Comparison of ENCODE assay signal across 15 cellular contexts in the genomic region with DNA sequence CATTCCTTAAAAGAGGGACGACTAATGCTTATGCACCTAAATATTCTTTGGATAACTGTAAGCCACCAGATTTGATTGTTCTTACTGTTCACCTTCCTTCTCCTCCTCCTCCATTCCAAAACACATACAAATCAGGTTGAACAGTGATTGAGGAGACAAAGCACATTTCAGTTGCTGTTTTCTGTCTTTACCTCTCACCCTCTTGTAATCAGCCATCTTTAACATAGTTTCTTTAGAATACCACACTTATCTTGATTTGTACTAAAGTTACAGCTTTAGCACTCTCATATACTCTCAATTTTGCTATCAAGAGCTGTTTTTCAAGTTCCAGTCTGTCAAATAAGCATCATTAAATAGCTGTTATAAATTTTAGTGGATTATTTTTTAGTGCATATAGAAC.
"Had no signal": no experiment of that assay in that cellular context is flagged by ENCODE, and none has a peak within 500 bp of the region (broad histone marks: within the 10 kb centered on the region; RNA-seq: fewer than 3 reads in every experiment).

No MANE protein-coding gene starts in this region.

- H3K9me3 ChIP-seq: testis, tibial nerve, upper lobe of right lung, vagina had no signal

- ATAC-seq: foreskin keratinocyte; stimulated activated naive B cell treated with anti-CD40 and anti-IgM and Interleukin-4, amounts not matched to agents 10 μg/mL and 1 μg/mL and 100 μg/mL, for 72 hours; stimulated activated naive CD8-positive, alpha-beta T cell treated with anti-CD3 and anti-CD28 coated beads, Interleukin-15, amount 100 ng/mL, for 72 hours had no signal

- H3K4me3 ChIP-seq: testis, tibial nerve, upper lobe of right lung, vagina had no signal

- DNase-seq: effector CD4-positive, alpha-beta T cell; endodermal cell; foreskin keratinocyte; hippocampal formation; kidney glomerular epithelial cell; nephron progenitor cell; stimulated activated CD4-positive, alpha-beta T cell treated with anti-CD3 and anti-CD28 coated beads, Interleukin-2, amount 100 ng/mL, for 24 hours; stimulated activated CD4-positive, alpha-beta T cell treated with anti-CD3 and anti-CD28 coated beads, Interleukin-4, amount 100 ng/mL, for 4 hours; stimulated activated naive B cell treated with anti-CD40 and anti-IgM and Interleukin-4, amounts not matched to agents 10 μg/mL and 1 μg/mL and 100 μg/mL, for 72 hours; stimulated activated naive CD8-positive, alpha-beta T cell treated with anti-CD3 and anti-CD28 coated beads, Interleukin-15, amount 100 ng/mL, for 72 hours; testis; upper lobe of right lung had no signal

- H3K27me3 Mint-ChIP-seq: naive thymus-derived CD4-positive, alpha-beta T cell; stimulated activated naive B cell treated with anti-CD40 and anti-IgM and Interleukin-4, amounts not matched to agents 10 μg/mL and 1 μg/mL and 100 μg/mL, for 72 hours; stimulated activated naive CD8-positive, alpha-beta T cell treated with anti-CD3 and anti-CD28 coated beads, Interleukin-15, amount 100 ng/mL, for 72 hours had no signal

- H3K9me3 Mint-ChIP-seq: endodermal cell; stimulated activated naive CD8-positive, alpha-beta T cell treated with anti-CD3 and anti-CD28 coated beads, Interleukin-15, amount 100 ng/mL, for 72 hours had no signal

- H3K36me3 ChIP-seq: upper lobe of right lung, vagina had no signal

- H3K27ac ChIP-seq: foreskin keratinocyte, testis, upper lobe of right lung, vagina had no signal

- H3K27me3 ChIP-seq: foreskin keratinocyte, testis, tibial nerve, upper lobe of right lung, vagina had no signal

- H3K27ac Mint-ChIP-seq: nephron progenitor cell; stimulated activated naive CD8-positive, alpha-beta T cell treated with anti-CD3 and anti-CD28 coated beads, Interleukin-15, amount 100 ng/mL, for 72 hours had no signal

- H3K4me3 Mint-ChIP-seq: endodermal cell; nephron progenitor cell; stimulated activated naive B cell treated with anti-CD40 and anti-IgM and Interleukin-4, amounts not matched to agents 10 μg/mL and 1 μg/mL and 100 μg/mL, for 72 hours had no signal
